Comparison of ENCODE assay signal across 12 cellular contexts in the genomic region with DNA sequence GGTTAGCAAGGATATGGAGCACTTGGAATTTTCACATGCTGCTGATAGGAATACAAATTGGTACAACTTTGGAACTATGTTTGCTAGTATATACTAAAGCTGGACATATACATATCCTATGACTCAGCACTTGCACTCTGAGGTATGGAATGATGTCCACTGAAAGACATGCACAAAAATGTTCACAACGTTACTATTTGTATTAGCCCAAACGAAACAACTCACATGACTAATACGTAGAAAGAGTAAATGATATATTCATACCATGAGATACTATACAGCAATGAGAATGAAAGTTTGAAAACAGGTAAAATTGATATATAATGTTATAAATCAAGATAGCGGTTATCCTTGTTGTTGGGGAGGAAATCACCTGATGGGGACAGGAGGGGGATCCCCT. TPM values are rescaled to one million over a fixed set of nuclear protein-coding genes. Genes with fewer than 3 reads are reported as not detected.
A peak's percentile ranks its signal among the peaks of the same experiment; 100 is the strongest.
DNase-seq lines count a peak whose midpoint lies in the region; ATAC-seq, FAIRE-seq and TF ChIP-seq lines count a peak whose summit lies in the region.
"Had no signal": no experiment of that assay in that cellular context is flagged by ENCODE, and none has a peak within 500 bp of the region (broad histone marks: within the 10 kb centered on the region; RNA-seq: fewer than 3 reads in every experiment).

No MANE protein-coding gene starts in this region.

- no peak for TF ChIP-seq CTCF in fibroblast of pulmonary artery (IDR thresholded peaks at IDR 0.05; ENCODE audit: low read length, missing control alignments)

- FAIRE-seq in GM18507 (lab: Jason Lieb, UNC) = peak; percentile 67
- FAIRE-seq: pancreas had no signal

- no peak overlapping the region for H3K4me3 ChIP-seq in fibroblast of pulmonary artery (replicated peaks; ENCODE audit: low read depth, low read length)
- H3K4me3 ChIP-seq: pancreas had no signal

- DNase-seq in GM18507 (ENCODE audit: extremely low spot score, insufficient read length, low read depth) (no peak), fibroblast of pulmonary artery (ENCODE audit: low read depth) (peak; percentile 8), NCI-H1436 treated with DMSO at 0.1 percent for 48 hours (lab: John Stamatoyannopoulos, UW) (no peak), NCI-H1930 (lab: John Stamatoyannopoulos, UW) (no peak), GM03348 (ENCODE audit: low spot score) (no peak), A172 (ENCODE audit: low spot score) (no peak)
- DNase-seq: mesendoderm, NCI-H510A, pancreas, SHP77 had no signal

- ATAC-seq in GM21381 (IDR thresholded peaks at IDR 0.05; ENCODE audit: unreplicated experiment) (peak; percentile 57), HG03439 (IDR thresholded peaks at IDR 0.05; ENCODE audit: unreplicated experiment) (peak; percentile 61)
- ATAC-seq: pancreas had no signal

RNA-seq across cellular contexts. Expression of gene CDC42SE2, which starts 45.5 kb away (rescaled TPM):
- 49.6 and 52.3 TPM in 2 replicates for total RNA-seq in A172 (2014; rRNA removed; shearing (Covaris generic))

RNA-seq across cellular contexts. Expression of gene LYRM7, which starts 47.6 kb away (rescaled TPM):
- 7.0 and 9.8 TPM in 2 replicates for total RNA-seq in A172 (2014; rRNA removed; shearing (Covaris generic))

RNA-seq across cellular contexts. Expression of gene HINT1, which starts 53.3 kb away (rescaled TPM):
- total RNA-seq in A172 (2014; rRNA removed; shearing (Covaris generic)) = 540 and 574 TPM in 2 replicates
